In the genomic region with DNA sequence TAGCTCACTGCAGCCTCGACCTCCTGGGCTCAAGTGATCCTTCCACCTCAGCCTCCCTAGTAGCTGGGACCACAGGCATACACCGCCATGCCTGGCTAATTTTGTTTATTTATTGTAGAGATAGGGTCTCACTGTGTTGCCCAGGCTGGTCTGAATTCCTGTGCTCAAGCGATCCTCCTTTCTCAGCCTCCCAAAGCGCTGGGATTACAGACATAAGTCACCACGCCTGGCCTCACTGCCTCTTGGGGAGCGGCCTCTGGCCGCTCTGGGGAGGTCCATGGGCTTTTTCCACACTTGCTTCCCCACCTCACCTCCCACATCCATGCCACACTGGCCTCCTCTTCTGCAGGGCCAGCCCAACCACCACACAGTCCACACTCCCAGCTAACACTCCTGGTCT, we compare ENCODE assay signal across 30 cellular contexts. TPM values are rescaled to one million over a fixed set of nuclear protein-coding genes. Genes with fewer than 3 reads are reported as not detected.
"Had no signal": no experiment of that assay in that cellular context is flagged by ENCODE, and none has a peak within 500 bp of the region (broad histone marks: within the 10 kb centered on the region; RNA-seq: fewer than 3 reads in every experiment).

No MANE protein-coding gene starts in this region.

- H3K4me3 ChIP-seq: ascending aorta, cardiac muscle cell, SJSA1 had no signal

- H3K4me1 ChIP-seq: ascending aorta had no signal

- H3K27ac Mint-ChIP-seq: activated naive CD4-positive, alpha-beta T cell treated with anti-CD3 and anti-CD28 coated beads, Interleukin-2, amount 50 U/mL, for 24 hours; activated T-cell treated with anti-CD3 and anti-CD28 coated beads, Interleukin-2, amount 50 U/mL, for 72 hours had no signal

- H3K36me3 ChIP-seq: ascending aorta, cardiac muscle cell, SJSA1 had no signal

- H3K4me3 Mint-ChIP-seq: activated CD4-positive, alpha-beta T cell treated with anti-CD3 and anti-CD28 coated beads, Interleukin-2, amount 10 ng/mL, durations not matched to agents 24 days and 14 days; activated naive CD4-positive, alpha-beta T cell treated with anti-CD3 and anti-CD28 coated beads, Interleukin-2, amount 50 U/mL, for 24 hours; activated naive CD8-positive, alpha-beta T cell treated with anti-CD3 and anti-CD28 coated beads, Interleukin-2, amount 10 ng/mL, durations not matched to agents 7 days and 5 days; activated T-cell treated with anti-CD3 and anti-CD28 coated beads, Interleukin-2, amount 50 U/mL, for 72 hours; activated T-helper 17 cell treated with anti-CD3 and anti-CD28 coated beads, Interleukin-2, amount 50 U/mL, for 72 hours; T-helper 1 cell treated with Interleukin-12 subunit alpha and Interleukin-12 subunit beta and Interleukin-4 antibody, amounts not matched to agents 30 μg/mL and 1 μg/mL, for 36 hours; T-helper 2 cell treated with Interferon-gamma antibody and Interleukin-4, amounts not matched to agents 5 μg/mL and 100 μg/mL, for 36 hours had no signal

- DNase-seq: activated CD4-positive, alpha-beta T cell treated with anti-CD3 and anti-CD28 coated beads, Interleukin-2, amount 10 ng/mL, durations not matched to agents 24 days and 14 days; activated CD4-positive, alpha-beta T cell treated with anti-CD3 and anti-CD28 coated beads, Interleukin-2, amount 50 U/mL, for 4 hours; activated effector memory CD4-positive, alpha-beta T cell treated with anti-CD3 and anti-CD28 coated beads, Interleukin-2, amount 50 U/mL, for 16 hours; activated naive CD4-positive, alpha-beta T cell treated with Interleukin-2 at 50 U/mL for 16 hours; activated naive CD8-positive, alpha-beta T cell treated with anti-CD3 and anti-CD28 coated beads, Interleukin-2, amount 10 ng/mL, durations not matched to agents 7 days and 5 days; activated T-cell treated with anti-CD3 and anti-CD28 coated beads, Interleukin-2, amount 50 U/mL, for 1 hour; activated T-cell treated with anti-CD3 and anti-CD28 coated beads, Interleukin-2, amount 50 U/mL, for 72 hours; NCI-H1105; NCI-H1417 treated with DMSO at 0.1 percent for 48 hours; NCI-H187 treated with DMSO at 0.1 percent for 48 hours; NCI-H2081; NCI-H2171 treated with DMSO at 0.1 percent for 48 hours; NCI-H2227 treated with DMSO at 0.1 percent for 48 hours; NCI-H446; NCI-H510A treated with DMSO at 0.1 percent for 48 hours; NCI-H69; NCI-H82; SHP77; SK-N-SH had no signal

- H3K27ac ChIP-seq: ascending aorta, cardiac muscle cell, KMS-11, SJSA1 had no signal

- H3K9me3 Mint-ChIP-seq: activated CD4-positive, alpha-beta T cell treated with anti-CD3 and anti-CD28 coated beads, Interleukin-2, amount 10 ng/mL, durations not matched to agents 24 days and 14 days; activated naive CD4-positive, alpha-beta T cell treated with anti-CD3 and anti-CD28 coated beads, Interleukin-2, amount 50 U/mL, for 24 hours; activated naive CD8-positive, alpha-beta T cell treated with anti-CD3 and anti-CD28 coated beads, Interleukin-2, amount 10 ng/mL, durations not matched to agents 7 days and 5 days; activated T-cell treated with anti-CD3 and anti-CD28 coated beads, Interleukin-2, amount 50 U/mL, for 72 hours; activated T-helper 17 cell treated with anti-CD3 and anti-CD28 coated beads, Interleukin-2, amount 50 U/mL, for 72 hours; central memory CD8-positive, alpha-beta T cell; T-helper 1 cell treated with Interleukin-12 subunit alpha and Interleukin-12 subunit beta and Interleukin-4 antibody, amounts not matched to agents 30 μg/mL and 1 μg/mL, for 36 hours; T-helper 2 cell treated with Interferon-gamma antibody and Interleukin-4, amounts not matched to agents 5 μg/mL and 100 μg/mL, for 36 hours had no signal

- H3K9me3 ChIP-seq: ascending aorta, SJSA1, SK-N-SH had no signal

- H3K27me3 Mint-ChIP-seq: activated CD4-positive, alpha-beta T cell treated with anti-CD3 and anti-CD28 coated beads, Interleukin-2, amount 10 ng/mL, durations not matched to agents 24 days and 14 days; activated naive CD4-positive, alpha-beta T cell treated with anti-CD3 and anti-CD28 coated beads, Interleukin-2, amount 50 U/mL, for 24 hours; activated naive CD8-positive, alpha-beta T cell treated with anti-CD3 and anti-CD28 coated beads, Interleukin-2, amount 10 ng/mL, durations not matched to agents 7 days and 5 days; activated T-helper 17 cell treated with anti-CD3 and anti-CD28 coated beads, Interleukin-2, amount 50 U/mL, for 72 hours; central memory CD8-positive, alpha-beta T cell had no signal

- H3K27me3 ChIP-seq: ascending aorta, cardiac muscle cell, SJSA1 had no signal

- H3K36me3 Mint-ChIP-seq: activated naive CD4-positive, alpha-beta T cell treated with anti-CD3 and anti-CD28 coated beads, Interleukin-2, amount 50 U/mL, for 24 hours; activated naive CD8-positive, alpha-beta T cell treated with anti-CD3 and anti-CD28 coated beads, Interleukin-2, amount 10 ng/mL, durations not matched to agents 7 days and 5 days had no signal

RNA-seq across cellular contexts. Expression of gene ADGRG3, which starts 18.3 kb away (rescaled TPM):
- total RNA-seq: activated CD4-positive, alpha-beta T cell treated with anti-CD3 and anti-CD28 coated beads, Interleukin-2, amount 10 ng/mL, durations not matched to agents 24 days and 14 days; activated naive CD8-positive, alpha-beta T cell treated with anti-CD3 and anti-CD28 coated beads, Interleukin-2, amount 10 ng/mL, durations not matched to agents 7 days and 5 days; activated T-helper 17 cell treated with anti-CD3 and anti-CD28 coated beads, Interleukin-2, amount 50 U/mL, for 72 hours; ascending aorta; cardiac muscle cell; M059J; RPMI7951; SJSA1 had no signal
- polyA plus RNA-seq: cardiac muscle cell, SK-N-SH had no signal

RNA-seq across cellular contexts. Expression of gene ADGRG1, which starts 21.4 kb away (rescaled TPM):
- total RNA-seq: cardiac muscle cell had no signal

RNA-seq across cellular contexts. Expression of gene DRC7, which starts 44.8 kb away (rescaled TPM):
- total RNA-seq: activated CD4-positive, alpha-beta T cell treated with anti-CD3 and anti-CD28 coated beads, Interleukin-2, amount 10 ng/mL, durations not matched to agents 24 days and 14 days; activated T-helper 17 cell treated with anti-CD3 and anti-CD28 coated beads, Interleukin-2, amount 50 U/mL, for 72 hours; ascending aorta; M059J; RPMI7951; SJSA1 had no signal
